In genomic region chr4:104719539-104720230, GRCh38 we compare ENCODE assay signal across 15 cellular contexts.
DNase-seq lines count a peak whose midpoint lies in the region; ATAC-seq and TF ChIP-seq lines count a peak whose summit lies in the region.
"Had no signal": no experiment of that assay in that cellular context is flagged by ENCODE, and none has a peak within 500 bp of the region (broad histone marks: within the 10 kb centered on the region; RNA-seq: fewer than 3 reads in every experiment).

No MANE protein-coding gene starts in this region.

- H3K4me3 ChIP-seq in right cardiac atrium (ENCODE audit: low read length) (no peak overlapping the region), WERI-Rb-1 (ENCODE audit: low read depth, low read length) (no peak overlapping the region)
- H3K4me3 ChIP-seq: esophagus muscularis mucosa had no signal

- no peak for TF ChIP-seq CTCF in WERI-Rb-1 (IDR thresholded peaks at IDR 0.05; ENCODE audit: low read depth, low read length)

- peak; percentile 100 for ATAC-seq in GM18517 (IDR thresholded peaks at IDR 0.05; ENCODE audit: unreplicated experiment)
- peak; percentile 99 for ATAC-seq in GM21381 (IDR thresholded peaks at IDR 0.05; ENCODE audit: unreplicated experiment)
- ATAC-seq in HG02938 (IDR thresholded peaks at IDR 0.05; ENCODE audit: unreplicated experiment) = peak; percentile 99
- ATAC-seq in HG03469 (IDR thresholded peaks at IDR 0.05; ENCODE audit: unreplicated experiment) = peak; percentile 99
- ATAC-seq in right cardiac atrium = no peak
- ATAC-seq: stimulated activated effector memory CD8-positive, alpha-beta T cell treated with anti-CD3 and anti-CD28 coated beads, Interleukin-12 subunit alpha, Interleukin-12 subunit beta, amount 100 ng/mL, for 72 hours had no signal

- DNase-seq in right cardiac atrium (no peak), WERI-Rb-1 (no peak), SKM-1 (lab: John Stamatoyannopoulos, UW; ENCODE audit: unreplicated experiment) (no peak), mucosa of gallbladder (ENCODE audit: low spot score) (no peak)
- DNase-seq: activated CD4-positive, alpha-beta T cell treated with anti-CD3 and anti-CD28 coated beads, Interleukin-2, amount 50 U/mL, for 4 hours; central memory CD4-positive, alpha-beta T cell; H7; mammary epithelial cell; OCI-M1 had no signal

- intact Hi-C loops in right cardiac atrium (cut with DNase I) = no loop called here

- H3K9me3 ChIP-seq in right cardiac atrium (ENCODE audit: control insufficient read depth, low read length) (no peaks in the 10 kb centered on the region), WERI-Rb-1 (ENCODE audit: severe bottlenecking) (no peaks in the 10 kb centered on the region)
- H3K9me3 ChIP-seq: esophagus muscularis mucosa had no signal

- 81% methylated on average over 4 of the region's 4 CpGs for WGBS in right cardiac atrium

- no peak overlapping the region for H3K27ac ChIP-seq in right cardiac atrium (ENCODE audit: low read length)
- H3K27ac ChIP-seq in WERI-Rb-1 = no peak overlapping the region
- H3K27ac ChIP-seq: esophagus muscularis mucosa had no signal

- no peaks in the 10 kb centered on the region for H3K4me1 ChIP-seq in right cardiac atrium (ENCODE audit: control insufficient read depth, insufficient read depth, low read length)
- H3K4me1 ChIP-seq: esophagus muscularis mucosa had no signal

- H3K27me3 ChIP-seq in right cardiac atrium (ENCODE audit: control insufficient read depth, insufficient read depth) = no peaks in the 10 kb centered on the region
- H3K27me3 ChIP-seq in WERI-Rb-1 (ENCODE audit: insufficient read depth, low read depth, severe bottlenecking) = no peaks in the 10 kb centered on the region
- H3K27me3 ChIP-seq: esophagus muscularis mucosa had no signal

- no peaks in the 10 kb centered on the region for H3K36me3 ChIP-seq in WERI-Rb-1
- H3K36me3 ChIP-seq: esophagus muscularis mucosa had no signal

Comparison
In these comparisons a context has a peak if more than half of its experiments do, and no peak if none do; other contexts are left out.
1. ATAC-seq: peak in GM18517 (single experiment), GM21381 (single experiment), HG02938 (single experiment) and HG03469 (single experiment); none in right cardiac atrium (0 of 2).